Comparison of ENCODE assay signal across 9 cellular contexts in the genomic region with DNA sequence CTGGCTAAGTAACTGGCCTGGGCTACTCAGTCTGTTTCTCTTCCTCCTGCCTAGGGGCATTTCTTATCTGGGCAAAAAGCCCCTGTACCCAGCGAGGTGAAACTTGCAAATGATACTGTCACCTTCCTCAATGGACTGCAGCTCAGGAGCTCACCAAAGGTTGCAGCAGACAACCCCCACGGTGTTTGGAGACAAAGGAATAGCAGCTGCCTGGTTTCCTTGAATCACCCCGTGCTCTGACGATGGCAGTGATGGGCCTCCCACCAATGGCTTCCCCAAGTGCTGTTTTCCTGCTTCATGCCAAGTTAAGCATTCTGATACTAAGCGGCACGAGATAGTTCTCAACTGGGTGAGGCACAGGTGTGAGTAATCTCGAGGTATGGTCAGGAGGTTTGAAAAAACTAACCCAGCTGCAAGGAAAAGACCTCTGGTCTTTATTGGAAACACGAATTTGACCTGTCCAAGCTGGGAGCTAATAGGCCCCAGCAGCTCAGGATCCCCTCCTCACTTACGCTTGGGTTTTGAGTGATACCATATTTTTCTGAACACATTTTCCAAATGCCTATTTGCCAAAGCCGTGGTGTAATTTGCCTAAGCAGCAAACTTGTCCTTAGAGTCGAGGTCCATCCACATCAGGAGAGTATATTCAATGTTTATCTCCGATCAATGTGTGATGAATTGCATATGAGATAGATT.
DNase-seq lines count a peak whose midpoint lies in the region; ATAC-seq and TF ChIP-seq lines count a peak whose summit lies in the region.
"Had no signal": no experiment of that assay in that cellular context is flagged by ENCODE, and none has a peak within 500 bp of the region (broad histone marks: within the 10 kb centered on the region; RNA-seq: fewer than 3 reads in every experiment).

No MANE protein-coding gene starts in this region.

- DNase-seq in endothelial cell (ENCODE audit: low spot score) (no peak), Ammon's horn (ENCODE audit: low spot score) (no peak), ovary (no peak)
- no peak for DNase-seq in activated T-cell treated with anti-CD3 and anti-CD28 coated beads, Interleukin-2, amount 50 U/mL, for 4 hours
- DNase-seq: MV-4-11; stimulated activated naive CD4-positive, alpha-beta T cell had no signal

- H3K9me3 ChIP-seq in HUES6 (ENCODE audit: control insufficient read depth, insufficient read depth, low read depth, low read length), result no peaks in the 10 kb centered on the region
- H3K9me3 ChIP-seq in ovary, result no peaks in the 10 kb centered on the region

- intact Hi-C loops in ovary (cut with DNase I), result loop anchor here in 2 of 4 donors (5.0 to 10.0 kb wide), 2 partner anchors 365 to 367 kb away; no protein-coding TSS in a partner anchor

- H3K27me3 ChIP-seq in HUES6 (ENCODE audit: control insufficient read depth, insufficient read depth, low read length), result no peaks in the 10 kb centered on the region
- H3K27me3 ChIP-seq in ovary, result no peaks in the 10 kb centered on the region

- 60 to 76% (median 62%) methylated on average over 12 of the region's 12 CpGs for WGBS in ovary, 3 donors

- H3K4me3 Mint-ChIP-seq in endothelial cell (ENCODE audit: unreplicated experiment), result no peak overlapping the region
- H3K4me3 Mint-ChIP-seq in stimulated activated memory B cell treated with anti-CD40 and anti-IgM and Interleukin-4, amounts not matched to agents 10 μg/mL and 1 μg/mL and 100 μg/mL, for 72 hours, result peak overlapping the region; percentile 46
- no peak overlapping the region for H3K4me3 Mint-ChIP-seq in activated T-cell treated with anti-CD3 and anti-CD28 coated beads, Interleukin-2, amount 50 U/mL, for 4 hours

- H3K4me1 ChIP-seq in HUES6 (ENCODE audit: control insufficient read depth, insufficient read depth, low read length) (peaks cover 48% of the 10 kb centered on the region), ovary (ENCODE audit: insufficient read depth) (peaks cover 11% of the 10 kb centered on the region)

- TF ChIP-seq POLR2A in ovary (IDR thresholded peaks at IDR 0.05), result no peak

- TF ChIP-seq CTCF in endothelial cell (IDR thresholded peaks at IDR 0.05; ENCODE audit: unreplicated experiment) (no peak), ovary (IDR thresholded peaks at IDR 0.05) (no peak)

- no peak overlapping the region for H3K4me3 ChIP-seq in HUES6 (ENCODE audit: low read depth, low read length)
- no peak overlapping the region for H3K4me3 ChIP-seq in ovary

- H3K36me3 Mint-ChIP-seq in endothelial cell (ENCODE audit: low read depth, unreplicated experiment), result no peaks in the 10 kb centered on the region
- peaks cover 6% of the 10 kb centered on the region for H3K36me3 Mint-ChIP-seq in stimulated activated memory B cell treated with anti-CD40 and anti-IgM and Interleukin-4, amounts not matched to agents 10 μg/mL and 1 μg/mL and 100 μg/mL, for 72 hours
- no peaks in the 10 kb centered on the region for H3K36me3 Mint-ChIP-seq in activated T-cell treated with anti-CD3 and anti-CD28 coated beads, Interleukin-2, amount 50 U/mL, for 4 hours (ENCODE audit: insufficient read depth)

- peak overlapping the region; percentile 13 for H3K9ac ChIP-seq in HUES6 (ENCODE audit: low read length)

- no peaks in the 10 kb centered on the region for H3K9me3 Mint-ChIP-seq in endothelial cell (ENCODE audit: unreplicated experiment)
- H3K9me3 Mint-ChIP-seq in stimulated activated memory B cell treated with anti-CD40 and anti-IgM and Interleukin-4, amounts not matched to agents 10 μg/mL and 1 μg/mL and 100 μg/mL, for 72 hours, result no peaks in the 10 kb centered on the region
- no peaks in the 10 kb centered on the region for H3K9me3 Mint-ChIP-seq in activated T-cell treated with anti-CD3 and anti-CD28 coated beads, Interleukin-2, amount 50 U/mL, for 4 hours

- H3K27me3 Mint-ChIP-seq in endothelial cell (ENCODE audit: unreplicated experiment), result peaks cover 1% of the 10 kb centered on the region
- no peaks in the 10 kb centered on the region for H3K27me3 Mint-ChIP-seq in stimulated activated memory B cell treated with anti-CD40 and anti-IgM and Interleukin-4, amounts not matched to agents 10 μg/mL and 1 μg/mL and 100 μg/mL, for 72 hours
- H3K27me3 Mint-ChIP-seq in activated T-cell treated with anti-CD3 and anti-CD28 coated beads, Interleukin-2, amount 50 U/mL, for 4 hours (ENCODE audit: low read depth), result no peaks in the 10 kb centered on the region

- H3K27ac ChIP-seq in HUES6 (ENCODE audit: low read depth, low read length) (peak overlapping the region; percentile 69), ovary (no peak overlapping the region)

- TF ChIP-seq EP300 in ovary (IDR thresholded peaks at IDR 0.05), result no peak

- H3K36me3 ChIP-seq in HUES6 (ENCODE audit: control insufficient read depth, insufficient read depth, low read length), result no peaks in the 10 kb centered on the region
- H3K36me3 ChIP-seq in ovary, result no peaks in the 10 kb centered on the region

- peak overlapping the region; percentile 96 for H3K27ac Mint-ChIP-seq in endothelial cell (ENCODE audit: unreplicated experiment)
- peak overlapping the region; percentile 82 for H3K27ac Mint-ChIP-seq in stimulated activated memory B cell treated with anti-CD40 and anti-IgM and Interleukin-4, amounts not matched to agents 10 μg/mL and 1 μg/mL and 100 μg/mL, for 72 hours

- peak; percentile 61 for ATAC-seq in GM19463 (IDR thresholded peaks at IDR 0.05; ENCODE audit: unreplicated experiment)
- ATAC-seq in stimulated activated memory B cell treated with anti-CD40 and anti-IgM and Interleukin-4, amounts not matched to agents 10 μg/mL and 1 μg/mL and 100 μg/mL, for 72 hours, result peak; percentile 87
- no peak for ATAC-seq in activated T-cell treated with anti-CD3 and anti-CD28 coated beads, Interleukin-2, amount 50 U/mL, for 4 hours

- H3K4me1 Mint-ChIP-seq in endothelial cell (ENCODE audit: unreplicated experiment), result peaks cover 49% of the 10 kb centered on the region
- H3K4me1 Mint-ChIP-seq in stimulated activated memory B cell treated with anti-CD40 and anti-IgM and Interleukin-4, amounts not matched to agents 10 μg/mL and 1 μg/mL and 100 μg/mL, for 72 hours, result peaks cover 68% of the 10 kb centered on the region
- H3K4me1 Mint-ChIP-seq in activated T-cell treated with anti-CD3 and anti-CD28 coated beads, Interleukin-2, amount 50 U/mL, for 4 hours (ENCODE audit: low read depth), result peaks cover 31% of the 10 kb centered on the region

Comparison
In these comparisons a context has a peak if more than half of its experiments do, and no peak if none do; other contexts are left out.
1. ATAC-seq: peak in GM19463 (single experiment) and stimulated activated memory B cell treated with anti-CD40 and anti-IgM and Interleukin-4, amounts not matched to agents 10 μg/mL and 1 μg/mL and 100 μg/mL, for 72 hours (single experiment); none in activated T-cell treated with anti-CD3 and anti-CD28 coated beads, Interleukin-2, amount 50 U/mL, for 4 hours (0 of 2).